ENCODE assay signal across 19 cellular contexts in the genomic region with DNA sequence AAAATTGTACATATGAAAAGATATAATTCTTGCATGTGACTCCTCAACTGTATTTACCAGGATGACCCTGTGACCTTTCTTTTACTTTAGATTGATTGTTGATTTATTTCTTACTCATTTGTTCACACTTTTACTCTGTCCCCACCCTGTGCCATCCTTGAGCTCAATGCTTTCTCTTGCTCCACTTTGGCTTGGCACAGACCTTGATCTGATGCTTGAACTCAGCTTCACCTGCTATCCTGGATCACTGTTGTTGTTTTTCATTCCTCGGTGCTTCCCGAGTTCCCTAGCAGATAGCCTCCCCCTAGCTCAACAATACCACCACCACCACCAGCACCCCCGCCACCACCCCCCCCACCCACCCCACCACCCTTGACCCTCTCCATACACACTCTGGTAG.
DNase-seq lines count a peak whose midpoint lies in the region; ATAC-seq and TF ChIP-seq lines count a peak whose summit lies in the region.
"Had no signal": no experiment of that assay in that cellular context is flagged by ENCODE, and none has a peak within 500 bp of the region (broad histone marks: within the 10 kb centered on the region; RNA-seq: fewer than 3 reads in every experiment).

No MANE protein-coding gene starts in this region.

- H3K4me1 ChIP-seq in HEK293 (ENCODE audit: control insufficient read depth, insufficient read depth, low read length) (peaks cover 65% of the 10 kb centered on the region), left lung (no peaks in the 10 kb centered on the region)
- no peaks in the 10 kb centered on the region for H3K4me1 ChIP-seq in CD8-positive, alpha-beta T cell (ENCODE audit: insufficient read depth, low read length)
- H3K4me1 ChIP-seq: BLaER1 had no signal

- no peaks in the 10 kb centered on the region for H3K27me3 Mint-ChIP-seq in neural crest cell (ENCODE audit: low read depth)
- no peaks in the 10 kb centered on the region for H3K27me3 Mint-ChIP-seq in CD8-positive, alpha-beta T cell (ENCODE audit: low read depth)
- H3K27me3 Mint-ChIP-seq: CD4-positive, CD25-positive, alpha-beta regulatory T cell; CD8-positive, alpha-beta memory T cell had no signal

- H3K27me3 ChIP-seq in CD8-positive, alpha-beta T cell (ENCODE audit: insufficient read depth, low read length): no peaks in the 10 kb centered on the region
- no peaks in the 10 kb centered on the region for H3K27me3 ChIP-seq in left lung
- H3K27me3 ChIP-seq: BLaER1 had no signal

- peak overlapping the region; percentile 54 for H3K27ac Mint-ChIP-seq in neural crest cell (ENCODE audit: unreplicated experiment)
- no peak overlapping the region for H3K27ac Mint-ChIP-seq in CD8-positive, alpha-beta T cell
- H3K27ac Mint-ChIP-seq: B cell; CD4-positive, CD25-positive, alpha-beta regulatory T cell; CD8-positive, alpha-beta memory T cell; H9; HFFc6 had no signal

- no peak overlapping the region for H3K4me3 ChIP-seq in HEK293 (ENCODE audit: low read depth, low read length)
- no peak overlapping the region for H3K4me3 ChIP-seq in CD8-positive, alpha-beta T cell (ENCODE audit: low read depth, low read length)
- no peak overlapping the region for H3K4me3 ChIP-seq in left lung
- H3K4me3 ChIP-seq: BLaER1, GM23248 had no signal

- H3K9me3 ChIP-seq in HEK293 (ENCODE audit: control insufficient read depth, insufficient read depth, low read depth, low read length) (no peaks in the 10 kb centered on the region), left lung (no peaks in the 10 kb centered on the region)
- H3K9me3 ChIP-seq in CD8-positive, alpha-beta T cell (ENCODE audit: low read length): no peaks in the 10 kb centered on the region
- H3K9me3 ChIP-seq: BLaER1 had no signal

- CTCF ChIA-PET in HEK293 (lab: Yijun Ruan, JAX): interaction anchor here (1.2 kb wide), 1 partner anchor 25 kb away, joined by 3 read pairs; no protein-coding TSS in a partner anchor
- CTCF ChIA-PET in CD8-positive, alpha-beta T cell (lab: Charles Lee): no interaction called here

- intact Hi-C loops in CD8-positive, alpha-beta T cell (cut with DNase I, micrococcal nuclease): no loop called here
- intact Hi-C loops in left lung (cut with DNase I): no loop called here

- POLR2A ChIA-PET in HEK293 (lab: Yijun Ruan, JAX): no interaction called here
- POLR2A ChIA-PET in CD8-positive, alpha-beta T cell (lab: Charles Lee): no interaction called here

- peak; percentile 29 for DNase-seq in NCI-H1092 treated with DMSO at 0.1 percent for 48 hours (lab: John Stamatoyannopoulos, UW)
- DNase-seq in neural crest cell (ENCODE audit: low read depth, low spot score): no peak
- no peak for DNase-seq in CD8-positive, alpha-beta T cell
- no peak for DNase-seq in left lung
- DNase-seq in NCI-H1436 (lab: John Stamatoyannopoulos, UW): no peak
- DNase-seq: CD4-positive, CD25-positive, alpha-beta regulatory T cell; CD8-positive, alpha-beta memory T cell; DMS53; DMS79 treated with DMSO at 0.1 percent for 48 hours; GF-D8; GM23248; H9; HFFc6 had no signal

- H3K4me1 Mint-ChIP-seq in neural crest cell: no peaks in the 10 kb centered on the region
- H3K4me1 Mint-ChIP-seq in CD8-positive, alpha-beta T cell (ENCODE audit: low read depth): no peaks in the 10 kb centered on the region
- H3K4me1 Mint-ChIP-seq: B cell; CD4-positive, CD25-positive, alpha-beta regulatory T cell; CD8-positive, alpha-beta memory T cell had no signal

- no peak overlapping the region for H3K27ac ChIP-seq in HEK293 (ENCODE audit: extremely low read depth, low read depth, low read length)
- no peak overlapping the region for H3K27ac ChIP-seq in CD8-positive, alpha-beta T cell (ENCODE audit: low read depth, low read length)
- H3K27ac ChIP-seq in left lung: no peak overlapping the region
- H3K27ac ChIP-seq: BLaER1, C4-2B, GM23248 had no signal

- no peak overlapping the region for H3K4me3 Mint-ChIP-seq in neural crest cell
- no peak overlapping the region for H3K4me3 Mint-ChIP-seq in CD8-positive, alpha-beta T cell
- H3K4me3 Mint-ChIP-seq: B cell; CD4-positive, CD25-positive, alpha-beta regulatory T cell; CD8-positive, alpha-beta memory T cell; H9; HFFc6 had no signal

- no peak for TF ChIP-seq CTCF in HEK293 (tag by site-specific recombination; IDR thresholded peaks at IDR 0.05)
- no peak for TF ChIP-seq CTCF in neural crest cell (conservative IDR thresholded peaks at IDR 0.05)
- no peak for TF ChIP-seq CTCF in CD8-positive, alpha-beta T cell (IDR thresholded peaks at IDR 0.05)
- TF ChIP-seq CTCF in left lung (IDR thresholded peaks at IDR 0.05): no peak

- H3K9me3 Mint-ChIP-seq in neural crest cell: no peaks in the 10 kb centered on the region
- no peaks in the 10 kb centered on the region for H3K9me3 Mint-ChIP-seq in CD8-positive, alpha-beta T cell
- H3K9me3 Mint-ChIP-seq: CD4-positive, CD25-positive, alpha-beta regulatory T cell; H9; HFFc6 had no signal

- H3K36me3 ChIP-seq in HEK293 (ENCODE audit: control insufficient read depth in 2 of 2, insufficient read depth in 1 of 2, low read length in 2 of 2): no peaks in the 10 kb centered on the region
- H3K36me3 ChIP-seq in CD8-positive, alpha-beta T cell (ENCODE audit: insufficient read depth, low read length): no peaks in the 10 kb centered on the region
- H3K36me3 ChIP-seq in left lung: no peaks in the 10 kb centered on the region

- ATAC-seq in CD8-positive, alpha-beta T cell: no peak
- ATAC-seq in left lung (no peak), GM21825 (IDR thresholded peaks at IDR 0.05; ENCODE audit: unreplicated experiment) (no peak)
- ATAC-seq: HCT116 had no signal

- no peaks in the 10 kb centered on the region for H3K36me3 Mint-ChIP-seq in neural crest cell (ENCODE audit: low read depth)
- H3K36me3 Mint-ChIP-seq in CD8-positive, alpha-beta T cell: no peaks in the 10 kb centered on the region
- H3K36me3 Mint-ChIP-seq: CD4-positive, CD25-positive, alpha-beta regulatory T cell; CD8-positive, alpha-beta memory T cell had no signal

TF ChIP-seq in HEK293, 187 proteins besides CTCF, POLR2A, EP300 and RAD21:
- TF ChIP-seq ZFP37 (tag by site-specific recombination; IDR thresholded peaks at IDR 0.05) (no peak), ZNF513 (tag by site-specific recombination; IDR thresholded peaks at IDR 0.05) (no peak), ZNF362 (tag by site-specific recombination; IDR thresholded peaks at IDR 0.05) (no peak), ZNF10 (tag by site-specific recombination; IDR thresholded peaks at IDR 0.05) (peak; percentile 47; the same call in 1 of the 2 replicates)
- TF ChIP-seq, protein P1, sequence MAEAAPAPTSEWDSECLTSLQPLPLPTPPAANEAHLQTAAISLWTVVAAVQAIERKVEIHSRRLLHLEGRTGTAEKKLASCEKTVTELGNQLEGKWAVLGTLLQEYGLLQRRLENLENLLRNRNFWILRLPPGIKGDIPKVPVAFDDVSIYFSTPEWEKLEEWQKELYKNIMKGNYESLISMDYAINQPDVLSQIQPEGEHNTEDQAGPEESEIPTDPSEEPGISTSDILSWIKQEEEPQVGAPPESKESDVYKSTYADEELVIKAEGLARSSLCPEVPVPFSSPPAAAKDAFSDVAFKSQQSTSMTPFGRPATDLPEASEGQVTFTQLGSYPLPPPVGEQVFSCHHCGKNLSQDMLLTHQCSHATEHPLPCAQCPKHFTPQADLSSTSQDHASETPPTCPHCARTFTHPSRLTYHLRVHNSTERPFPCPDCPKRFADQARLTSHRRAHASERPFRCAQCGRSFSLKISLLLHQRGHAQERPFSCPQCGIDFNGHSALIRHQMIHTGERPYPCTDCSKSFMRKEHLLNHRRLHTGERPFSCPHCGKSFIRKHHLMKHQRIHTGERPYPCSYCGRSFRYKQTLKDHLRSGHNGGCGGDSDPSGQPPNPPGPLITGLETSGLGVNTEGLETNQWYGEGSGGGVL (tag by site-specific recombination; IDR thresholded peaks at IDR 0.05): 0 out of 2 replicates have a peak, but pooled peaks have one; percentile 11
